8 cellular contexts compared by ENCODE assay signal in the genomic region with DNA sequence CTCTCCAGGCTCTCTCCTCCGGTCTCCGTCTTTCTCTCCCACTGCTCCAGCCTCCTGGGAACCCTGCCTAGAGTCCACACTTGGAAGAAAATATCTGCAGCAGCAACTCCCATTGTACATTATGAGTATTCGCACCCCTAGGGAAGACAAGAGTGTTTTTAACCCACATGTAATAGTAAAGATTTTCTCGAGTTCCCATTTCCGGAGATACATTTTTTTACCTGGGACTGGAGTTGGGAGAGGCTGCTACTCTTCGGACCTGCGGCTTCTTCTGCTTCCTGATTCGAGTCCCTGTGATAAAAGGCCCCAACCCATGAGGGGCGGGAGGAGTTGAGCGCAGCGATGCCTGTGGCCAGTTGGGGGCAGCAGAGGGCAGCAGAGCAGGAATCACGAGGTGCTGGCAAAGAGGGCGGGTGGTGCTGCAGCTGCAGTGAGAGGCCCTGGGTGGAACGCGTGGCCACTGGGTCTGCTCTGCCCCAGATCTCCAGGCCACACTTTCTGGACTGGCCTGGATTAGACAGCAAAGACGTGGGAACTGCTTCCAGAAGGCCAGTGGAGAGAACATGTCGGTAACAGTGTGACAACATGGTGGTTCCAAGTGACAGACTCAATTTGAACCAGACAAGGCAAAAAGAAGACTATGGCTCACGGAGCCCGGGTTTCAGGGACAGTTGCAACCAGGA.
DNase-seq lines count a peak whose midpoint lies in the region; ATAC-seq and TF ChIP-seq lines count a peak whose summit lies in the region.

No MANE protein-coding gene starts in this region.

- peaks cover 12% of the 10 kb centered on the region for H3K27me3 Mint-ChIP-seq in endothelial cell (ENCODE audit: unreplicated experiment)
- peaks cover 80% of the 10 kb centered on the region for H3K27me3 Mint-ChIP-seq in mesothelial cell of epicardium (ENCODE audit: low read depth)

- DNase-seq in DMS114 treated with DMSO at 0.1 percent for 48 hours (lab: John Stamatoyannopoulos, UW; ENCODE audit: unreplicated experiment): peak; percentile 56
- DNase-seq in HT-29 (ENCODE audit: low spot score): peak; percentile 77
- peak; percentile 94 for DNase-seq in NCI-H774 (lab: John Stamatoyannopoulos, UW)
- DNase-seq in activated CD8-positive, alpha-beta memory T cell treated with anti-CD3 and anti-CD28 coated beads for 24 hours: peak; percentile 79
- peak; percentile 90 for DNase-seq in endothelial cell (ENCODE audit: low spot score)
- peak; percentile 63 to 87 for DNase-seq in mesothelial cell of epicardium (ENCODE audit: low spot score in 2 of 2, unreplicated experiment in 2 of 2)
- DNase-seq in stimulated activated CD8-positive, alpha-beta memory T cell treated with anti-CD3 and anti-CD28 coated beads, Interleukin-4, amount 100 ng/mL, for 48 hours: peak; percentile 86

- H3K9me3 Mint-ChIP-seq in endothelial cell (ENCODE audit: unreplicated experiment) (no peaks in the 10 kb centered on the region), mesothelial cell of epicardium (no peaks in the 10 kb centered on the region)

- no peak overlapping the region for H3K27ac Mint-ChIP-seq in endothelial cell (ENCODE audit: unreplicated experiment)
- no peak overlapping the region for H3K27ac Mint-ChIP-seq in mesothelial cell of epicardium

- no peaks in the 10 kb centered on the region for H3K36me3 Mint-ChIP-seq in endothelial cell (ENCODE audit: low read depth, unreplicated experiment)
- H3K36me3 Mint-ChIP-seq in mesothelial cell of epicardium: no peaks in the 10 kb centered on the region

- ATAC-seq in HG02571 (IDR thresholded peaks at IDR 0.05; ENCODE audit: unreplicated experiment): no peak

- TF ChIP-seq CTCF in endothelial cell (IDR thresholded peaks at IDR 0.05; ENCODE audit: unreplicated experiment) (peak; percentile 85), mesothelial cell of epicardium (IDR thresholded peaks at IDR 0.05; ENCODE audit: unreplicated experiment) (peak; percentile 87)

- H3K4me3 Mint-ChIP-seq in endothelial cell (ENCODE audit: unreplicated experiment): no peak overlapping the region
- H3K4me3 Mint-ChIP-seq in mesothelial cell of epicardium: no peak overlapping the region

- no peaks in the 10 kb centered on the region for H3K4me1 Mint-ChIP-seq in endothelial cell (ENCODE audit: unreplicated experiment)
- H3K4me1 Mint-ChIP-seq in mesothelial cell of epicardium: peaks cover 2% of the 10 kb centered on the region
